10 cellular contexts compared by ENCODE assay signal in genomic region chr19:18432275-18433038, GRCh38. TPM values are rescaled to one million over a fixed set of nuclear protein-coding genes. Genes with fewer than 3 reads are reported as not detected.
DNase-seq lines count a peak whose midpoint lies in the region; ATAC-seq and TF ChIP-seq lines count a peak whose summit lies in the region.
"Had no signal": no experiment of that assay in that cellular context is flagged by ENCODE, and none has a peak within 500 bp of the region (broad histone marks: within the 10 kb centered on the region; RNA-seq: fewer than 3 reads in every experiment).

No MANE protein-coding gene starts in this region.

- no peak for TF ChIP-seq CTCF in transverse colon (IDR thresholded peaks at IDR 0.05)
- TF ChIP-seq CTCF in GM10248 (IDR thresholded peaks at IDR 0.05; ENCODE audit: control extremely low read depth, extremely low read depth, low read depth, missing control alignments) = no peak

- H3K4me1 Mint-ChIP-seq in activated T-cell treated with anti-CD3 and anti-CD28 coated beads, Interleukin-2, amount 50 U/mL, for 24 hours (ENCODE audit: low read depth) = peaks cover 36% of the 10 kb centered on the region
- H3K4me1 Mint-ChIP-seq in activated T-helper 17 cell treated with anti-CD3 and anti-CD28 coated beads, Interleukin-2, amount 50 U/mL, for 72 hours = no peaks in the 10 kb centered on the region
- peaks cover 17 to 38% of the 10 kb centered on the region in 2 donors for H3K4me1 Mint-ChIP-seq in immature natural killer cell

- H3K9me3 Mint-ChIP-seq in activated T-cell treated with anti-CD3 and anti-CD28 coated beads, Interleukin-2, amount 50 U/mL, for 24 hours = no peaks in the 10 kb centered on the region
- no peaks in the 10 kb centered on the region for H3K9me3 Mint-ChIP-seq in activated T-helper 17 cell treated with anti-CD3 and anti-CD28 coated beads, Interleukin-2, amount 50 U/mL, for 72 hours
- H3K9me3 Mint-ChIP-seq in immature natural killer cell = no peaks in the 10 kb centered on the region

- ATAC-seq in activated T-helper 17 cell treated with anti-CD3 and anti-CD28 coated beads, Interleukin-2, amount 50 U/mL, for 72 hours (replicated peaks) = no peak

- H3K4me1 ChIP-seq in transverse colon = peaks cover 11 to 43% (median 32%) of the 10 kb centered on the region in 4 donors

- no peak for TF ChIP-seq POLR2A in transverse colon (IDR thresholded peaks at IDR 0.05)

- in situ Hi-C loops in transverse colon (cut with MboI; ENCODE audit: low pct_ligation_motif_present in 1 of 4, low pct_unique_long_range_greater_than_20kb in 1 of 4, low sequenced_read_pairs in 3 of 4) = no loop called here

- peak overlapping the region; percentile 63 for H3K27ac Mint-ChIP-seq in activated T-cell treated with anti-CD3 and anti-CD28 coated beads, Interleukin-2, amount 50 U/mL, for 24 hours
- no peak overlapping the region for H3K27ac Mint-ChIP-seq in activated T-helper 17 cell treated with anti-CD3 and anti-CD28 coated beads, Interleukin-2, amount 50 U/mL, for 72 hours
- no peak overlapping the region for H3K27ac Mint-ChIP-seq in immature natural killer cell

- peaks cover 4% of the 10 kb centered on the region for H3K27me3 ChIP-seq in transverse colon

- WGBS in transverse colon (ENCODE audit: low coverage in 1 of 2), 2 donors = 66% methylated on average over 16 of the region's 16 CpGs; no CpG with 5 or more reads in 1 of the 2 donors

- peak overlapping the region; percentile 43 to 72 (median 52) for H3K27ac ChIP-seq in transverse colon
- H3K27ac ChIP-seq: epithelial cell of prostate had no signal

- H3K4me3 ChIP-seq in transverse colon = peak overlapping the region in 3 of 4 donors; percentile 25 to 53 (median 45)

- CTCF ChIA-PET in GM10248 (lab: Yijun Ruan, JAX) = interaction anchor here (1.3 to 1.5 kb wide), 2 partner anchors 10 to 14 kb away, joined by 4 to 7 read pairs; partner anchors contain the start of gene SSBP4

- no peak for DNase-seq in activated T-cell treated with anti-CD3 and anti-CD28 coated beads, Interleukin-2, amount 50 U/mL, for 24 hours
- DNase-seq in activated T-cell treated with anti-CD3 and anti-CD28 coated beads, Interleukin-2, amount 50 U/mL, for 1 hour = no peak
- no peak for DNase-seq in immature natural killer cell
- DNase-seq in transverse colon = no peak
- DNase-seq in T1000 (lab: John Stamatoyannopoulos, UW) = no peak
- DNase-seq in NCI-H1048 (lab: John Stamatoyannopoulos, UW) = no peak
- DNase-seq in GM10248 (ENCODE audit: extremely low spot score) = no peak

- H3K9me3 ChIP-seq in transverse colon = no peaks in the 10 kb centered on the region

- peak overlapping the region; percentile 49 for H3K4me3 Mint-ChIP-seq in activated T-cell treated with anti-CD3 and anti-CD28 coated beads, Interleukin-2, amount 50 U/mL, for 24 hours
- H3K4me3 Mint-ChIP-seq in activated T-helper 17 cell treated with anti-CD3 and anti-CD28 coated beads, Interleukin-2, amount 50 U/mL, for 72 hours = peak overlapping the region; percentile 30
- peak overlapping the region; percentile 27 to 51 (median 30) for H3K4me3 Mint-ChIP-seq in immature natural killer cell

- POLR2A ChIA-PET in GM10248 (lab: Yijun Ruan, JAX) = no interaction called here

- no peak for TF ChIP-seq EP300 in transverse colon (IDR thresholded peaks at IDR 0.05; ENCODE audit: low read depth)

- H3K36me3 ChIP-seq in transverse colon = no peaks in the 10 kb centered on the region

- no peaks in the 10 kb centered on the region for H3K27me3 Mint-ChIP-seq in activated T-cell treated with anti-CD3 and anti-CD28 coated beads, Interleukin-2, amount 50 U/mL, for 24 hours
- H3K27me3 Mint-ChIP-seq in activated T-helper 17 cell treated with anti-CD3 and anti-CD28 coated beads, Interleukin-2, amount 50 U/mL, for 72 hours = no peaks in the 10 kb centered on the region
- H3K27me3 Mint-ChIP-seq in immature natural killer cell (ENCODE audit: low read depth in 3 of 3) = peaks cover 3 to 21% (median 4%) of the 10 kb centered on the region in 3 donors

- peaks cover 38% of the 10 kb centered on the region for H3K36me3 Mint-ChIP-seq in activated T-cell treated with anti-CD3 and anti-CD28 coated beads, Interleukin-2, amount 50 U/mL, for 24 hours (ENCODE audit: low read depth)
- H3K36me3 Mint-ChIP-seq in activated T-helper 17 cell treated with anti-CD3 and anti-CD28 coated beads, Interleukin-2, amount 50 U/mL, for 72 hours (ENCODE audit: low read depth) = peaks cover 20% of the 10 kb centered on the region
- no peaks in the 10 kb centered on the region for H3K36me3 Mint-ChIP-seq in immature natural killer cell

- intact Hi-C loops in transverse colon (cut with DNase I; ENCODE audit: low total_unique reads) = no loop called here

RNA-seq across cellular contexts. Expression of gene ISYNA1, which starts 5.5 kb away (rescaled TPM):
- total RNA-seq in activated T-helper 17 cell treated with anti-CD3 and anti-CD28 coated beads, Interleukin-2, amount 50 U/mL, for 72 hours = 10 to 100 TPM; 15.9 to 22.0 TPM
- polyA plus RNA-seq in immature natural killer cell = 10 to 100 TPM; 29.7 to 32.2 (median 31.2) TPM
- 10 to 100 TPM in 2 of 4 donors, 1 to 10 TPM in 2; 3.0 to 15.1 (median 8.8) TPM for total RNA-seq in transverse colon

RNA-seq across cellular contexts. Expression of gene SSBP4, which starts 13.3 kb away (rescaled TPM):
- 100 to 1,000 TPM in 1 of 2 donors, 10 to 100 TPM in 1; 73.8 to 169 TPM for total RNA-seq in activated T-helper 17 cell treated with anti-CD3 and anti-CD28 coated beads, Interleukin-2, amount 50 U/mL, for 72 hours
- 100 to 1,000 TPM in 2 of 3 donors, 10 to 100 TPM in 1; 73.5 to 122 (median 107) TPM for polyA plus RNA-seq in immature natural killer cell
- total RNA-seq in transverse colon = 10 to 100 TPM in 3 of 4 donors, 1 to 10 TPM in 1; 9.4 to 40.4 (median 32.2) TPM

RNA-seq across cellular contexts. Expression of gene LRRC25, which starts 35.0 kb away (rescaled TPM):
- not detected for total RNA-seq in activated T-helper 17 cell treated with anti-CD3 and anti-CD28 coated beads, Interleukin-2, amount 50 U/mL, for 72 hours
- polyA plus RNA-seq in immature natural killer cell = 10 to 100 TPM in 1 of 3 donors, 1 to 10 TPM in 2; 2.7 to 18.1 (median 7.7) TPM
- total RNA-seq in transverse colon = 1 to 10 TPM in 3 of 4 donors, not detected in 1; 3.3 to 4.9 (median 4.1) TPM
- polyA plus RNA-seq: neural cell had no signal

RNA-seq across cellular contexts. Expression of gene GDF15, which starts 46.5 kb away (rescaled TPM):
- total RNA-seq in activated T-helper 17 cell treated with anti-CD3 and anti-CD28 coated beads, Interleukin-2, amount 50 U/mL, for 72 hours = under 1 TPM; 0.45 to 0.50 TPM
- not detected for polyA plus RNA-seq in immature natural killer cell
- 10 to 100 TPM; 36.3 to 77.0 (median 58.9) TPM for total RNA-seq in transverse colon
- polyA plus RNA-seq: neural cell had no signal
